ENCODE assay signal across 7 cellular contexts in the genomic region with DNA sequence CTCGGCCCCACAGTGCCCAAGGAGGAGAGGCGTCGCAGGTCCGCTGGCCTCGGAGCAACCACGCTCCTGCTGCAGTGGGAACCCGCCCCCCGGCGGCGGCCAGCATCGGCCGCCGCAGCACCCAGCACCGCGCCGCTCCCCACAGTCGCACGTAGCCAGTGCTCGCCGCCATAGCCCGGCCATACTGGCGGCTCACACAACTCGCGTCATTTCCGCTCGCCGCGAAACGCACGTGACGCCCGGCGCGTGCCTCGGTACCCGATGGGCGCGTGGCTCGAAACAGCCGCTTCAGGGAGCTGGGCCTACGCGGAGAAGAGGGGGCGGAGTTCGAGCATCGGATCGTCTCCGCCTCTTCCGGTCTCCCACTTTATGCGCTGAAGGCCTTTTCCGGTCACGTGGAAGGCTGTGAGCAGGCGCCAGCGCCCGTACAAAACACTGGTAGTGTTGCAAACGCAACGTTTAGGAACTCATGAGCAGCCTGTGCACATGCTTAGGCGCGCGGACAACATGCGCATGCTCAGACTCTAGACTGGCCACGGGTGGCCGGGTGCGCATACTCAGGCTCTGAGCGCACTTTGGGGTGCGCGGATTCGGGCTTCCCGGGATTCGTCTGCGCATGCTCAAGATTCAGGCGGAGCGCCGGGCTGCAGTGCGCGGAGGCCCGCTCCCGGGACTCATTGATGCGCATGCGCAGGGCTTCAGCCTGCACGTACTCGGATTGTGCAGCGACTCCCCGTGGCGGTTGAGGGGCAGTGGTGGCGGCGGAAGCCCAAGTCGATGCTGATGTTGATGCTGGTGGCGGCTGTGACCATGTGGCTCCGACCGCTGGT. TPM values are rescaled to one million over a fixed set of nuclear protein-coding genes. Genes with fewer than 3 reads are reported as not detected.
DNase-seq lines count a peak whose midpoint lies in the region; ATAC-seq and TF ChIP-seq lines count a peak whose summit lies in the region.

A gene with protein sequence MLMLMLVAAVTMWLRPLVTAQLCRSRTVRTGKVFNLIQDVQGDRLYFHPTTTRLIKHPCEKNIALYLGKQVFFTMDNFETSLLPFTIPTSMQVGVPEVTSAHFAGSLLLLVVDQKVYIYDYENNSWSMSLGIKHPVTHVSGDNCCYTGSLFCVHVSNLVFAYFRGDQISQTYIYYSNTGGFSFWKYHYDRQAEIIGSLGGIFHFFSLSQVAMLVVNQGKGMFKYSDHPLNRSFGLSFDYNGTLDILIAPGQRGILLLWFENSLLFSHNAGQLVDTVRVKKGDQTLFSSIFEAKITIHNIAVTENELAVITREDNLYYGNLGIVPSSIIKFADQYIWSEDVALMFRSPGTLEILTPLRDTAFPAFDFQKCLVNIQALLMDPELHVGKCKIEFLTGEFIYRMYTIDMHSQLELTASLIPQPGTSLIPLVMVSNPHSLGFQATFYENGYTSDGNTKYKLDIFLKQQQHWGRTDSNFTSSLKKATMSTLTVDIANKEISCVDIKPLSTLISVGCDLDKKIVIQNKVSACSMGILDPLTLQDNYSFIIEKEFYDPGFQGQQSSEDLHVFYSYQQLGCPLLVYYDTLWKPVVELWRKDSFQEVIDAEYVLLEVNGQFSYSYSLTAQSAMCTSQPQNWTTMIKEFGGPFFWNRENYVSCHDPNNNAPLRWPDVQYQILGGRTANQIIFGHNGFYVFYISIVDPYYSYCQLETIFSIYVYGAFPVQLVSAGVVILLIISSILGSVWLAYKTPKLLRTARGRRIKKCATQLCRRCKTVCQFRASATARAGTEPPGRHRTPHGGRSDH (plus strand): TSS at position 677 of the 830 bp plus-strand sequence. CDS start 101 bp downstream, at position 778.
A gene with protein sequence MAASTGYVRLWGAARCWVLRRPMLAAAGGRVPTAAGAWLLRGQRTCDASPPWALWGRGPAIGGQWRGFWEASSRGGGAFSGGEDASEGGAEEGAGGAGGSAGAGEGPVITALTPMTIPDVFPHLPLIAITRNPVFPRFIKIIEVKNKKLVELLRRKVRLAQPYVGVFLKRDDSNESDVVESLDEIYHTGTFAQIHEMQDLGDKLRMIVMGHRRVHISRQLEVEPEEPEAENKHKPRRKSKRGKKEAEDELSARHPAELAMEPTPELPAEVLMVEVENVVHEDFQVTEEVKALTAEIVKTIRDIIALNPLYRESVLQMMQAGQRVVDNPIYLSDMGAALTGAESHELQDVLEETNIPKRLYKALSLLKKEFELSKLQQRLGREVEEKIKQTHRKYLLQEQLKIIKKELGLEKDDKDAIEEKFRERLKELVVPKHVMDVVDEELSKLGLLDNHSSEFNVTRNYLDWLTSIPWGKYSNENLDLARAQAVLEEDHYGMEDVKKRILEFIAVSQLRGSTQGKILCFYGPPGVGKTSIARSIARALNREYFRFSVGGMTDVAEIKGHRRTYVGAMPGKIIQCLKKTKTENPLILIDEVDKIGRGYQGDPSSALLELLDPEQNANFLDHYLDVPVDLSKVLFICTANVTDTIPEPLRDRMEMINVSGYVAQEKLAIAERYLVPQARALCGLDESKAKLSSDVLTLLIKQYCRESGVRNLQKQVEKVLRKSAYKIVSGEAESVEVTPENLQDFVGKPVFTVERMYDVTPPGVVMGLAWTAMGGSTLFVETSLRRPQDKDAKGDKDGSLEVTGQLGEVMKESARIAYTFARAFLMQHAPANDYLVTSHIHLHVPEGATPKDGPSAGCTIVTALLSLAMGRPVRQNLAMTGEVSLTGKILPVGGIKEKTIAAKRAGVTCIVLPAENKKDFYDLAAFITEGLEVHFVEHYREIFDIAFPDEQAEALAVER (minus strand): TSS at position 186 of the 830 bp plus-strand sequence. CDS start 14 bp downstream, at position 172.

- H3K36me3 ChIP-seq in hepatocyte (replicated peaks; ENCODE audit: insufficient read depth, low read depth) = no peaks in the 10 kb centered on the region

- no peaks in the 10 kb centered on the region for H3K27me3 ChIP-seq in hepatocyte

- no peaks in the 10 kb centered on the region for H3K9me2 ChIP-seq in hepatocyte (replicated peaks; ENCODE audit: insufficient read depth)

- peak; percentile 92 for TF ChIP-seq POLR2A in GM18505 (IDR thresholded peaks at IDR 0.05; ENCODE audit: borderline replicate concordance, extremely low read depth, insufficient read depth, insufficient read length)

- H3K79me2 ChIP-seq in hepatocyte = peaks cover 43% of the 10 kb centered on the region

- WGBS in hepatocyte (ENCODE audit: low lambda C conversion rate, missing lambda C conversion rate) = under 1% methylated on average over 84 of the region's 90 CpGs

- peaks cover 13% of the 10 kb centered on the region for H3K4me1 ChIP-seq in hepatocyte (ENCODE audit: insufficient read depth)

- peak; percentile 92 for TF ChIP-seq CTCF in hepatocyte (IDR thresholded peaks at IDR 0.05; ENCODE audit: poor library complexity)

- DNase-seq in NCI-H1930 (lab: John Stamatoyannopoulos, UW) (peak; percentile 96 to 98), T-helper 9 cell (peak; percentile 95), astrocyte of the hippocampus (ENCODE audit: low read depth, low spot score) (peak; percentile 100), hepatocyte (ENCODE audit: low spot score) (peak; percentile 100), renal cortical epithelial cell (ENCODE audit: low read depth) (peak; percentile 96)

- no peaks in the 10 kb centered on the region for H3K9me3 ChIP-seq in hepatocyte (ENCODE audit: low read depth)

- ATAC-seq in GM18505 (IDR thresholded peaks at IDR 0.05; ENCODE audit: unreplicated experiment) (peak; percentile 76), HG02973 (IDR thresholded peaks at IDR 0.05; ENCODE audit: unreplicated experiment) (peak; percentile 73)

- peak within 1 kb of the TSS; percentile 95 for H3K27ac ChIP-seq in hepatocyte

- no peaks in the 10 kb centered on the region for H4K20me1 ChIP-seq in hepatocyte (ENCODE audit: insufficient read depth, poor library complexity, severe bottlenecking)

- peak within 1 kb of the TSS; percentile 88 for H3K4me2 ChIP-seq in hepatocyte

- H2AFZ ChIP-seq in hepatocyte = peak within 1 kb of the TSS; percentile 95

- H3K4me3 ChIP-seq in hepatocyte = peak within 1 kb of the TSS; percentile 85

RNA-seq across cellular contexts. Expression of the first gene that starts in this region (rescaled TPM):
- total RNA-seq in hepatocyte = not detected in 2 replicates
- polyA plus RNA-seq in hepatocyte = not detected in 2 replicates
- total RNA-seq in renal cortical epithelial cell = not detected in 2 replicates

RNA-seq across cellular contexts. Expression of the second gene that starts in this region (rescaled TPM):
- total RNA-seq in hepatocyte = 61.6 and 63.0 TPM in 2 replicates
- polyA plus RNA-seq in hepatocyte = 79.1 and 79.2 TPM in 2 replicates
- total RNA-seq in renal cortical epithelial cell = 99.3 and 116 TPM in 2 replicates

Comparison
In these comparisons a context has a peak if more than half of its experiments do, and no peak if none do; other contexts are left out.
1. Peak in every context shown above with its lines: DNase-seq, ATAC-seq, H3K4me3 ChIP-seq and H3K27ac ChIP-seq.